ENCODE assay signal across 1 cellular context in genomic region chr22:30429887-30430286, GRCh38.
TF ChIP-seq lines count a peak whose summit lies in the region.

No MANE protein-coding gene starts in this region.

TF ChIP-seq in GM23338, 12 proteins besides CTCF, POLR2A, EP300 and RAD21 (continued from another document):
- no peak for TF ChIP-seq ZNF462 (CRISPR knock-in tag; IDR thresholded peaks at IDR 0.05)
- no peak for TF ChIP-seq ZNF331 (CRISPR knock-in tag; IDR thresholded peaks at IDR 0.05; ENCODE audit: low read depth)
- TF ChIP-seq REST (IDR thresholded peaks at IDR 0.05; ENCODE audit: unreplicated experiment), result no peak
- no peak for TF ChIP-seq NANOG (IDR thresholded peaks at IDR 0.05; ENCODE audit: borderline replicate concordance)
